21 cellular contexts compared by ENCODE assay signal in the genomic region with DNA sequence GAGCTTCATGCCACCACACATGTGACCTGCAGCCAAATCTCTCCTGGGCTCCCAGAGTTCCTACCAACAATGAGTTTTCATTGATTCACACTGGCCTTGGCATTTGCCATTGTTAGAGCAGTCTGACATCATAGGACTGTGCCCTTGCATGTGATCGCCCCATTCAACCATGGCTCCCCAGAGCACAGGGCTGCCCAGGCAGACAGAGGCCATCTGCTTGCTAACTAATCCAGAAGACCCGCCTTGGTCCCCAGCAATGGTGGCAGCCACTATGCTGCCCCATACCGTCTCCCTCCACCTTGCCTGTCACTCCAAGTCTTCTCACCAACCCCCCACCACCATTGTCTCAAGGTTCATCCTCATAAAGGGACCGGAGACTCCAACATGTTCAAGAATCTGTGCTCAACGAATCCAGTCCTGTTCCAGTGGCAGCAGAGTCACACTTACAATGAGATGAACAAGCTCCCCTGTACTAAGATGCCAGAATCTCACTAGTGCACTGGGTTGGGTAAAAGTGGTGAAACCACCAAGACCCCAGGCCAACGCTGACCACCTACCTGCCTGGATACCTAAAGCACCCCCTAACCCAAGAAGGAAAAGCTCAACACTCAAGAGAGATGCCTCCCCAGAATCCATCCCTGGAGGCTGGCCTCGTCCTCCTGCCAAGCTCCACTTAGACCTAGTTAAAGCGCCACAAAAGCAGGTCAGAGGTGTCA.
"Had no signal": no experiment of that assay in that cellular context is flagged by ENCODE, and none has a peak within 500 bp of the region (broad histone marks: within the 10 kb centered on the region; RNA-seq: fewer than 3 reads in every experiment).

No MANE protein-coding gene starts in this region.

- H3K4me1 ChIP-seq: body of pancreas, gastroesophageal sphincter had no signal

- H3K27me3 ChIP-seq: body of pancreas, cardiac muscle cell, esophagus squamous epithelium, gastroesophageal sphincter, ovary, stomach, suprapubic skin, tibial nerve, vagina had no signal

- H3K9me3 Mint-ChIP-seq: activated CD4-positive, alpha-beta memory T cell treated with anti-CD3 and anti-CD28 coated beads, Interleukin-2, amount 10 ng/mL, durations not matched to agents 7 days and 5 days; activated naive CD4-positive, alpha-beta T cell treated with anti-CD3 and anti-CD28 coated beads, Interleukin-2, amount 50 U/mL, for 24 hours; activated T-helper 1 cell treated with anti-CD3 and anti-CD28 coated beads, Interleukin-12 subunit alpha, Interleukin-12 subunit beta, Interleukin-2, Interleukin-4 antibody, amounts not matched to agents 30 ng/mL and 10 ng/mL and 1 ng/mL, durations not matched to agents 14 hours and 24 hours and 36 hours; effector memory CD8-positive, alpha-beta T cell; naive thymus-derived CD4-positive, alpha-beta T cell had no signal

- H3K36me3 Mint-ChIP-seq: activated naive CD4-positive, alpha-beta T cell treated with anti-CD3 and anti-CD28 coated beads, Interleukin-2, amount 50 U/mL, for 24 hours; naive thymus-derived CD4-positive, alpha-beta T cell had no signal

- DNase-seq: esophagus squamous epithelium, left colon, lower lobe of right lung, ovary, right cardiac atrium, T-helper 17 cell had no signal

- ATAC-seq: gastroesophageal sphincter had no signal

- H3K4me3 Mint-ChIP-seq: activated CD4-positive, alpha-beta memory T cell treated with anti-CD3 and anti-CD28 coated beads, Interleukin-2, amount 10 ng/mL, durations not matched to agents 7 days and 5 days; activated naive CD4-positive, alpha-beta T cell treated with anti-CD3 and anti-CD28 coated beads, Interleukin-2, amount 50 U/mL, for 24 hours; activated T-helper 1 cell treated with anti-CD3 and anti-CD28 coated beads, Interleukin-12 subunit alpha, Interleukin-12 subunit beta, Interleukin-2, Interleukin-4 antibody, amounts not matched to agents 30 ng/mL and 10 ng/mL and 1 ng/mL, durations not matched to agents 14 hours and 24 hours and 36 hours; effector memory CD8-positive, alpha-beta T cell; naive thymus-derived CD4-positive, alpha-beta T cell; T-helper 17 cell had no signal

- H3K9me3 ChIP-seq: body of pancreas, esophagus squamous epithelium, gastroesophageal sphincter, lower lobe of right lung, neutrophil, ovary, stomach, suprapubic skin, vagina had no signal

- H3K4me1 Mint-ChIP-seq: activated CD4-positive, alpha-beta memory T cell treated with anti-CD3 and anti-CD28 coated beads, Interleukin-2, amount 10 ng/mL, durations not matched to agents 7 days and 5 days; activated naive CD4-positive, alpha-beta T cell treated with anti-CD3 and anti-CD28 coated beads, Interleukin-2, amount 50 U/mL, for 24 hours had no signal

- H3K4me3 ChIP-seq: body of pancreas, cardiac muscle cell, esophagus squamous epithelium, gastroesophageal sphincter, lower lobe of right lung, ovary, skin epidermis, stomach, suprapubic skin, tibial nerve, vagina had no signal

- FAIRE-seq: islet of Langerhans had no signal

- H3K27ac Mint-ChIP-seq: activated CD4-positive, alpha-beta memory T cell treated with anti-CD3 and anti-CD28 coated beads, Interleukin-2, amount 10 ng/mL, durations not matched to agents 7 days and 5 days; activated naive CD4-positive, alpha-beta T cell treated with anti-CD3 and anti-CD28 coated beads, Interleukin-2, amount 50 U/mL, for 24 hours; activated T-helper 1 cell treated with anti-CD3 and anti-CD28 coated beads, Interleukin-12 subunit alpha, Interleukin-12 subunit beta, Interleukin-2, Interleukin-4 antibody, amounts not matched to agents 30 ng/mL and 10 ng/mL and 1 ng/mL, durations not matched to agents 14 hours and 24 hours and 36 hours; effector memory CD8-positive, alpha-beta T cell; naive thymus-derived CD4-positive, alpha-beta T cell; T-helper 17 cell had no signal

- H3K27ac ChIP-seq: body of pancreas, cardiac muscle cell, esophagus squamous epithelium, gastroesophageal sphincter, lower lobe of right lung, neutrophil, ovary, stomach, suprapubic skin, tibial nerve, vagina had no signal

- H3K36me3 ChIP-seq: cardiac muscle cell, esophagus squamous epithelium, gastroesophageal sphincter, lower lobe of right lung, neutrophil, ovary, stomach, suprapubic skin, tibial nerve, vagina had no signal
